In the genomic region with DNA sequence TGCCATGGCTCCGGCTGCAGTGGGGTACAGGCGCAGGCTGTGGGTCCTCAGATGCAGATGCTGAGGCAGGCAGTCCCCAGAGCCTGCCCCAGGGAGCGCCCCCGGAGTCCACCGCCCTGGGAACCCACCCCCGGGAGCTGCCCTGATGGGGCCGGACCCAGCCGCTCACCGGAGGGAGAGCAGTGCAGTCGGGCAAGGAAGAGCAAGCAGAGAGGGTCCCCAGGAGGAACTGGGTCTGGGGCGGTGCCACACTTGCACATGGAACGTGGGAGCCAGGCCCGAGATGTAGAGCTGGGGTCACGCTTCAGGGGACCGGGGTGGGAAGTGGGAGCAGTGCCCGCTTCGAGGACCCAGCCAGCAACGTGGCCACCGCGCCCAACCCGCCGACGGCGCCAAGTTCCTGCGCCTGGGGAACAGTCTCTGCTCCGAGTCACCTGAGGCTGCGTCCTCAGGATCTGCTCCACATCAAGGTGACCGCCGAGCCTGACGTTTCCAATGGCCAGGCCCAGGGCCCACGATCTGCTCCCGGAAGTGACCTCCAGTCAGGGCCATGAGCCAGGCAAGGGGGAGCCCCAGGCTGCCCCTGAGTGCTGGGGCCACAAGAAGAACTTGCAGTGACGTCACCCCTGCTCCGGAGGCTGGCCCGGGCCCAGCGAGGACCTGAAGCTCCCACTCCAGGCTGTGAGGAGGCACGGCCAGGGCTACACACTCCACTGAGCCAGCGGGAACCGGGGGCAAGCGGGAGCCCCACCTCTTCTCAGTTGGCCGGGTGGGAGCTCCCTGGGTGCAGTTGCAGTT, we compare ENCODE assay signal across 1 cellular context.
TF ChIP-seq lines count a peak whose summit lies in the region.

No MANE protein-coding gene starts in this region.

TF ChIP-seq in GM23338, 12 proteins besides CTCF, POLR2A, EP300 and RAD21 (continued from another document):
- TF ChIP-seq, protein P1, sequence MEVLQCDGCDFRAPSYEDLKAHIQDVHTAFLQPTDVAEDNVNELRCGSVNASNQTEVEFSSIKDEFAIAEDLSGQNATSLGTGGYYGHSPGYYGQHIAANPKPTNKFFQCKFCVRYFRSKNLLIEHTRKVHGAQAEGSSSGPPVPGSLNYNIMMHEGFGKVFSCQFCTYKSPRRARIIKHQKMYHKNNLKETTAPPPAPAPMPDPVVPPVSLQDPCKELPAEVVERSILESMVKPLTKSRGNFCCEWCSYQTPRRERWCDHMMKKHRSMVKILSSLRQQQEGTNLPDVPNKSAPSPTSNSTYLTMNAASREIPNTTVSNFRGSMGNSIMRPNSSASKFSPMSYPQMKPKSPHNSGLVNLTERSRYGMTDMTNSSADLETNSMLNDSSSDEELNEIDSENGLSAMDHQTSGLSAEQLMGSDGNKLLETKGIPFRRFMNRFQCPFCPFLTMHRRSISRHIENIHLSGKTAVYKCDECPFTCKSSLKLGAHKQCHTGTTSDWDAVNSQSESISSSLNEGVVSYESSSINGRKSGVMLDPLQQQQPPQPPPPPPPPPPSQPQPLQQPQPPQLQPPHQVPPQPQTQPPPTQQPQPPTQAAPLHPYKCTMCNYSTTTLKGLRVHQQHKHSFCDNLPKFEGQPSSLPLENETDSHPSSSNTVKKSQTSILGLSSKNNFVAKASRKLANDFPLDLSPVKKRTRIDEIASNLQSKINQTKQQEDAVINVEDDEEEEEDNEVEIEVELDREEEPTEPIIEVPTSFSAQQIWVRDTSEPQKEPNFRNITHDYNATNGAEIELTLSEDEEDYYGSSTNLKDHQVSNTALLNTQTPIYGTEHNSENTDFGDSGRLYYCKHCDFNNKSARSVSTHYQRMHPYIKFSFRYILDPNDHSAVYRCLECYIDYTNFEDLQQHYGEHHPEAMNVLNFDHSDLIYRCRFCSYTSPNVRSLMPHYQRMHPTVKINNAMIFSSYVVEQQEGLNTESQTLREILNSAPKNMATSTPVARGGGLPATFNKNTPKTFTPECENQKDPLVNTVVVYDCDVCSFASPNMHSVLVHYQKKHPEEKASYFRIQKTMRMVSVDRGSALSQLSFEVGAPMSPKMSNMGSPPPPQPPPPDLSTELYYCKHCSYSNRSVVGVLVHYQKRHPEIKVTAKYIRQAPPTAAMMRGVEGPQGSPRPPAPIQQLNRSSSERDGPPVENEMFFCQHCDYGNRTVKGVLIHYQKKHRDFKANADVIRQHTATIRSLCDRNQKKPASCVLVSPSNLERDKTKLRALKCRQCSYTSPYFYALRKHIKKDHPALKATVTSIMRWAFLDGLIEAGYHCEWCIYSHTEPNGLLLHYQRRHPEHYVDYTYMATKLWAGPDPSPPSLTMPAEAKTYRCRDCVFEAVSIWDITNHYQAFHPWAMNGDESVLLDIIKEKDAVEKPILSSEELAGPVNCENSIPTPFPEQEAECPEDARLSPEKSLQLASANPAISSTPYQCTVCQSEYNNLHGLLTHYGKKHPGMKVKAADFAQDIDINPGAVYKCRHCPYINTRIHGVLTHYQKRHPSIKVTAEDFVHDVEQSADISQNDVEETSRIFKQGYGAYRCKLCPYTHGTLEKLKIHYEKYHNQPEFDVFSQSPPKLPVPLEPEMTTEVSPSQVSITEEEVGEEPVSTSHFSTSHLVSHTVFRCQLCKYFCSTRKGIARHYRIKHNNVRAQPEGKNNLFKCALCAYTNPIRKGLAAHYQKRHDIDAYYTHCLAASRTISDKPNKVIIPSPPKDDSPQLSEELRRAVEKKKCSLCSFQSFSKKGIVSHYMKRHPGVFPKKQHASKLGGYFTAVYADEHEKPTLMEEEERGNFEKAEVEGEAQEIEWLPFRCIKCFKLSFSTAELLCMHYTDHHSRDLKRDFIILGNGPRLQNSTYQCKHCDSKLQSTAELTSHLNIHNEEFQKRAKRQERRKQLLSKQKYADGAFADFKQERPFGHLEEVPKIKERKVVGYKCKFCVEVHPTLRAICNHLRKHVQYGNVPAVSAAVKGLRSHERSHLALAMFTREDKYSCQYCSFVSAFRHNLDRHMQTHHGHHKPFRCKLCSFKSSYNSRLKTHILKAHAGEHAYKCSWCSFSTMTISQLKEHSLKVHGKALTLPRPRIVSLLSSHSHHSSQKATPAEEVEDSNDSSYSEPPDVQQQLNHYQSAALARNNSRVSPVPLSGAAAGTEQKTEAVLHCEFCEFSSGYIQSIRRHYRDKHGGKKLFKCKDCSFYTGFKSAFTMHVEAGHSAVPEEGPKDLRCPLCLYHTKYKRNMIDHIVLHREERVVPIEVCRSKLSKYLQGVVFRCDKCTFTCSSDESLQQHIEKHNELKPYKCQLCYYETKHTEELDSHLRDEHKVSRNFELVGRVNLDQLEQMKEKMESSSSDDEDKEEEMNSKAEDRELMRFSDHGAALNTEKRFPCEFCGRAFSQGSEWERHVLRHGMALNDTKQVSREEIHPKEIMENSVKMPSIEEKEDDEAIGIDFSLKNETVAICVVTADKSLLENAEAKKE (CRISPR knock-in tag; IDR thresholded peaks at IDR 0.05) = no peak
- no peak for TF ChIP-seq POLR2AphosphoS5 (IDR thresholded peaks at IDR 0.05; ENCODE audit: low read depth)
- no peak for TF ChIP-seq STAT1 (IDR thresholded peaks at IDR 0.05; ENCODE audit: unreplicated experiment)
- no peak for TF ChIP-seq EZH2phosphoT487 (IDR thresholded peaks at IDR 0.05; ENCODE audit: unreplicated experiment)
- TF ChIP-seq, protein P2, sequence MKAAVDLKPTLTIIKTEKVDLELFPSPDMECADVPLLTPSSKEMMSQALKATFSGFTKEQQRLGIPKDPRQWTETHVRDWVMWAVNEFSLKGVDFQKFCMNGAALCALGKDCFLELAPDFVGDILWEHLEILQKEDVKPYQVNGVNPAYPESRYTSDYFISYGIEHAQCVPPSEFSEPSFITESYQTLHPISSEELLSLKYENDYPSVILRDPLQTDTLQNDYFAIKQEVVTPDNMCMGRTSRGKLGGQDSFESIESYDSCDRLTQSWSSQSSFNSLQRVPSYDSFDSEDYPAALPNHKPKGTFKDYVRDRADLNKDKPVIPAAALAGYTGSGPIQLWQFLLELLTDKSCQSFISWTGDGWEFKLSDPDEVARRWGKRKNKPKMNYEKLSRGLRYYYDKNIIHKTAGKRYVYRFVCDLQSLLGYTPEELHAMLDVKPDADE (IDR thresholded peaks at IDR 0.05) = no peak
- no peak for TF ChIP-seq CREB1 (CRISPR knock-in tag; IDR thresholded peaks at IDR 0.05; ENCODE audit: low read depth)
- TF ChIP-seq ZNF114 (CRISPR knock-in tag; IDR thresholded peaks at IDR 0.05) = no peak
- no peak for TF ChIP-seq ZNF331 (CRISPR knock-in tag; IDR thresholded peaks at IDR 0.05; ENCODE audit: low read depth)
- TF ChIP-seq JUNB (IDR thresholded peaks at IDR 0.05; ENCODE audit: unreplicated experiment) = no peak
- no peak for TF ChIP-seq EZH2 (IDR thresholded peaks at IDR 0.05; ENCODE audit: low read depth, unreplicated experiment)
